ENCODE assay signal across 8 cellular contexts in the genomic region with DNA sequence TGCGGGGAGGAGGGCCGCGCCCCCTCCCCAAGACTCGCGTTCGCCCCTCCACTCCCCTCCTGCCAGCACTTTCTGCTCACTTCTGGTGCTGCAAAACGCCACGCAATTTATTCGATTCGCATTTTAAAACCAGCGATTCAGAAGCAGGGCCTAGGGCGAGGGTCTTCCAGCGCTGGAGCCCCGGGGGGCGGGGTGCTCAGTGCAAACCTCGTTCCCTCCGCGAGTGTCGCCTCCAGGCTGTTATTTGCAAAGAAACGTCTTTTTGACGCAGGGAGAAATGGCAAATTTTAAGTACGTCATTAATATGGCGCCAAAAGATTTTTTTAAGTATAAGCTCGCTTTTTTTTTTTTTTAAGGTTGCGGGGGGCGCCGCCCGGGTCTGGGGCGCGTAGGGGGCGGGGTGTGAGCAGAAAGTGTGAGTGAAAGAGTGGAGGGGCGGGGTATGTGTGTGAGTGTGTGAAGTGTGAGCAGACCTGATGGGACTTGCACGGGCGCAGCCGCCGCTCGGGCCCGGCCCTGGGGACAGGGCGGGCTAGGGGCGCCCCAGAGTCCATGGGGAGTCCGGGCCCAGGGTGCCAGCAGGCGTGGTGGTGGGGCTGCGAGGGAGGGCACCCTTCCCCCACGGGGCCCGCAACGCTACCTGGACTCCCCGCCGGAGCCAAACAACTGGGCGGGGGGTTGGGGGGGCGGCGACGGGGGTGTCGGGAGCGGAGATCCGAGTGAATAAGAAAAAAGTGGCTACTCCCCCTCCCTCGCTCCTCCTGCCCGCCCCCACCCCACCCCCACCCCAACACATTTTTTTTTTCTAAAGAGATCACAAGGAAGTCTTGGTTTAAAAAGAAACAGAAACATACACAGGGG. TPM values are rescaled to one million over a fixed set of nuclear protein-coding genes. Genes with fewer than 3 reads are reported as not detected.
DNase-seq lines count a peak whose midpoint lies in the region; ATAC-seq and TF ChIP-seq lines count a peak whose summit lies in the region.

A gene (plus strand): TSS at position 845 of the 861 bp plus-strand sequence. CDS start 10,188 bp downstream, outside the sequence.

- TF ChIP-seq EP300 in Ishikawa (IDR thresholded peaks at IDR 0.05; ENCODE audit: borderline replicate concordance), result no peak; the same call in 1 of the 2 replicates
- no peak for TF ChIP-seq EP300 in transverse colon (IDR thresholded peaks at IDR 0.05; ENCODE audit: low read depth)

- H3K9me3 Mint-ChIP-seq in CD4-positive, CD25-positive, alpha-beta regulatory T cell, result peaks cover 0 to 2% (median 0%) of the 10 kb centered on the region in 7 donors

- H3K27me3 Mint-ChIP-seq in CD4-positive, CD25-positive, alpha-beta regulatory T cell, result peaks cover 16% of the 10 kb centered on the region

- H3K4me1 Mint-ChIP-seq in CD4-positive, CD25-positive, alpha-beta regulatory T cell, result peaks cover 17 to 38% (median 32%) of the 10 kb centered on the region in 4 donors

- intact Hi-C loops in cardiac septum (cut with DNase I), result loop anchor here (1.0 to 2.0 kb wide), 2 partner anchors 18 to 154 kb away; a partner anchor contains a TSS
- intact Hi-C loops in posterior cingulate gyrus (cut with DNase I), result loop anchor here (1.0 to 5.0 kb wide), 3 partner anchors 52 to 154 kb away; a partner anchor contains a TSS
- intact Hi-C loops in transverse colon (cut with DNase I; ENCODE audit: low total_unique reads), result loop anchor here (5.0 kb wide), 3 partner anchors 52 to 153 kb away; a partner anchor contains a TSS

- peak; percentile 80 to 91 (median 86) for DNase-seq in CD4-positive, CD25-positive, alpha-beta regulatory T cell
- peak; percentile 72 to 83 (median 77) for DNase-seq in T-helper 1 cell
- peak; percentile 87 for DNase-seq in adipocyte (ENCODE audit: low read depth)
- peak; percentile 80 for DNase-seq in cardiac septum (ENCODE audit: low spot score)
- DNase-seq in posterior cingulate gyrus, result peak; percentile 35 to 95 (median 62)
- DNase-seq in transverse colon, result peak; percentile 80

- 0 to 1% methylated on average over 9 to 52 of the region's 57 CpGs for WGBS in transverse colon (ENCODE audit: low coverage in 1 of 2), 2 donors

- H3K27ac Mint-ChIP-seq in CD4-positive, CD25-positive, alpha-beta regulatory T cell, result peak within 1 kb of the TSS; percentile 100

- peaks cover 3% of the 10 kb centered on the region for H3K36me3 ChIP-seq in CD4-positive, CD25-positive, alpha-beta regulatory T cell (ENCODE audit: control insufficient read depth, insufficient read depth, low read length)
- no peaks in the 10 kb centered on the region for H3K36me3 ChIP-seq in adipocyte (ENCODE audit: control insufficient read depth, insufficient read depth, low read length, severe bottlenecking)
- no peaks in the 10 kb centered on the region for H3K36me3 ChIP-seq in transverse colon

- H3K4me1 ChIP-seq in CD4-positive, CD25-positive, alpha-beta regulatory T cell (ENCODE audit: control insufficient read depth, insufficient read depth, low read length, poor library complexity, severe bottlenecking), result peaks cover 35% of the 10 kb centered on the region
- H3K4me1 ChIP-seq in adipocyte (ENCODE audit: control insufficient read depth, insufficient read depth, low read length) (peaks cover 34% of the 10 kb centered on the region), transverse colon (peaks cover 16 to 35% (median 30%) of the 10 kb centered on the region in 4 donors)

- peak within 1 kb of the TSS; percentile 100 for H3K9ac ChIP-seq in adipocyte (ENCODE audit: low read length)

- peak within 1 kb of the TSS; percentile 99 for H3K27ac ChIP-seq in CD4-positive, CD25-positive, alpha-beta regulatory T cell (ENCODE audit: insufficient read depth, low read length, poor library complexity, severe bottlenecking)
- peak within 1 kb of the TSS; percentile 94 to 99 (median 98) for H3K27ac ChIP-seq in transverse colon

- no peak for TF ChIP-seq CTCF in transverse colon (IDR thresholded peaks at IDR 0.05)

- H3K4me3 ChIP-seq in CD4-positive, CD25-positive, alpha-beta regulatory T cell (ENCODE audit: low read depth, low read length), result peak within 1 kb of the TSS; percentile 76
- H3K4me3 ChIP-seq in adipocyte (ENCODE audit: low read length), result peak within 1 kb of the TSS; percentile 96
- peak within 1 kb of the TSS; percentile 66 to 86 (median 84) for H3K4me3 ChIP-seq in transverse colon

- peak; percentile 72 for TF ChIP-seq POLR2A in transverse colon (IDR thresholded peaks at IDR 0.05)

- no peak for TF ChIP-seq RAD21 in Ishikawa (IDR thresholded peaks at IDR 0.05; ENCODE audit: low read depth)

- no peaks in the 10 kb centered on the region for H3K27me3 ChIP-seq in CD4-positive, CD25-positive, alpha-beta regulatory T cell (ENCODE audit: control insufficient read depth, insufficient read depth, low read length)
- H3K27me3 ChIP-seq in adipocyte (replicated peaks; ENCODE audit: control insufficient read depth, insufficient read depth, low read length), result no peaks in the 10 kb centered on the region
- no peaks in the 10 kb centered on the region for H3K27me3 ChIP-seq in transverse colon

- peak; percentile 66 to 67 for ATAC-seq in CD4-positive, CD25-positive, alpha-beta regulatory T cell (ENCODE audit: low read depth in 2 of 2)
- peak; percentile 28 for ATAC-seq in GM19397 (IDR thresholded peaks at IDR 0.05; ENCODE audit: unreplicated experiment)

- no peaks in the 10 kb centered on the region for H3K9me3 ChIP-seq in CD4-positive, CD25-positive, alpha-beta regulatory T cell (ENCODE audit: control insufficient read depth in 2 of 2, low read length in 2 of 2)
- H3K9me3 ChIP-seq in adipocyte (ENCODE audit: control insufficient read depth, low read length) (no peaks in the 10 kb centered on the region), transverse colon (no peaks in the 10 kb centered on the region)

- peak within 1 kb of the TSS; percentile 94 to 100 (median 99) for H3K4me3 Mint-ChIP-seq in CD4-positive, CD25-positive, alpha-beta regulatory T cell

- no peaks in the 10 kb centered on the region for H3K36me3 Mint-ChIP-seq in CD4-positive, CD25-positive, alpha-beta regulatory T cell

- in situ Hi-C loops in transverse colon (cut with MboI; ENCODE audit: low pct_ligation_motif_present in 1 of 4, low pct_unique_long_range_greater_than_20kb in 1 of 4, low sequenced_read_pairs in 3 of 4), result loop anchor here in 3 of 4 donors (10.0 to 25.0 kb wide), 2 partner anchors 110 to 113 kb away; a partner anchor contains a TSS

TF ChIP-seq in Ishikawa, 13 proteins besides CTCF, POLR2A, EP300 and RAD21:
- TF ChIP-seq YY1 (IDR thresholded peaks at IDR 0.05; ENCODE audit: low read depth) (no peak; the same call in none of the 2 replicates), EGR1 (IDR thresholded peaks at IDR 0.05) (no peak), CEBPB (IDR thresholded peaks at IDR 0.05) (no peak), TEAD4 (IDR thresholded peaks at IDR 0.05) (no peak), ZBTB7A (IDR thresholded peaks at IDR 0.05; ENCODE audit: low read depth) (peak; percentile 89; the same call in 1 of the 2 replicates), TCF12 (IDR thresholded peaks at IDR 0.05; ENCODE audit: low read depth) (no peak), FOXM1 (IDR thresholded peaks at IDR 0.05; ENCODE audit: borderline replicate concordance, low read depth) (0 out of 2 replicates have a peak, but pooled peaks have one; percentile 21), CREB1 (IDR thresholded peaks at IDR 0.05; ENCODE audit: low read depth) (0 out of 2 replicates have a peak, but pooled peaks have one; percentile 35), NFIC (IDR thresholded peaks at IDR 0.05) (no peak), TAF1 (IDR thresholded peaks at IDR 0.05; ENCODE audit: low read depth) (0 out of 2 replicates have a peak, but pooled peaks have one; percentile 10)
- TF ChIP-seq, protein P1, sequence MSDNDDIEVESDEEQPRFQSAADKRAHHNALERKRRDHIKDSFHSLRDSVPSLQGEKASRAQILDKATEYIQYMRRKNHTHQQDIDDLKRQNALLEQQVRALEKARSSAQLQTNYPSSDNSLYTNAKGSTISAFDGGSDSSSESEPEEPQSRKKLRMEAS (IDR thresholded peaks at IDR 0.05), result no peak
- TF ChIP-seq, protein P2, sequence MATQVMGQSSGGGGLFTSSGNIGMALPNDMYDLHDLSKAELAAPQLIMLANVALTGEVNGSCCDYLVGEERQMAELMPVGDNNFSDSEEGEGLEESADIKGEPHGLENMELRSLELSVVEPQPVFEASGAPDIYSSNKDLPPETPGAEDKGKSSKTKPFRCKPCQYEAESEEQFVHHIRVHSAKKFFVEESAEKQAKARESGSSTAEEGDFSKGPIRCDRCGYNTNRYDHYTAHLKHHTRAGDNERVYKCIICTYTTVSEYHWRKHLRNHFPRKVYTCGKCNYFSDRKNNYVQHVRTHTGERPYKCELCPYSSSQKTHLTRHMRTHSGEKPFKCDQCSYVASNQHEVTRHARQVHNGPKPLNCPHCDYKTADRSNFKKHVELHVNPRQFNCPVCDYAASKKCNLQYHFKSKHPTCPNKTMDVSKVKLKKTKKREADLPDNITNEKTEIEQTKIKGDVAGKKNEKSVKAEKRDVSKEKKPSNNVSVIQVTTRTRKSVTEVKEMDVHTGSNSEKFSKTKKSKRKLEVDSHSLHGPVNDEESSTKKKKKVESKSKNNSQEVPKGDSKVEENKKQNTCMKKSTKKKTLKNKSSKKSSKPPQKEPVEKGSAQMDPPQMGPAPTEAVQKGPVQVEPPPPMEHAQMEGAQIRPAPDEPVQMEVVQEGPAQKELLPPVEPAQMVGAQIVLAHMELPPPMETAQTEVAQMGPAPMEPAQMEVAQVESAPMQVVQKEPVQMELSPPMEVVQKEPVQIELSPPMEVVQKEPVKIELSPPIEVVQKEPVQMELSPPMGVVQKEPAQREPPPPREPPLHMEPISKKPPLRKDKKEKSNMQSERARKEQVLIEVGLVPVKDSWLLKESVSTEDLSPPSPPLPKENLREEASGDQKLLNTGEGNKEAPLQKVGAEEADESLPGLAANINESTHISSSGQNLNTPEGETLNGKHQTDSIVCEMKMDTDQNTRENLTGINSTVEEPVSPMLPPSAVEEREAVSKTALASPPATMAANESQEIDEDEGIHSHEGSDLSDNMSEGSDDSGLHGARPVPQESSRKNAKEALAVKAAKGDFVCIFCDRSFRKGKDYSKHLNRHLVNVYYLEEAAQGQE (IDR thresholded peaks at IDR 0.05; ENCODE audit: low read depth), result no peak
- TF ChIP-seq, protein P3, sequence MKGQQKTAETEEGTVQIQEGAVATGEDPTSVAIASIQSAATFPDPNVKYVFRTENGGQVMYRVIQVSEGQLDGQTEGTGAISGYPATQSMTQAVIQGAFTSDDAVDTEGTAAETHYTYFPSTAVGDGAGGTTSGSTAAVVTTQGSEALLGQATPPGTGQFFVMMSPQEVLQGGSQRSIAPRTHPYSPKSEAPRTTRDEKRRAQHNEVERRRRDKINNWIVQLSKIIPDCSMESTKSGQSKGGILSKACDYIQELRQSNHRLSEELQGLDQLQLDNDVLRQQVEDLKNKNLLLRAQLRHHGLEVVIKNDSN (IDR thresholded peaks at IDR 0.05), result no peak

RNA-seq across cellular contexts. Expression of the gene that starts here (rescaled TPM):
- 162 TPM for total RNA-seq in CD4-positive, CD25-positive, alpha-beta regulatory T cell
- 10 to 100 TPM; 19.2 to 31.7 (median 22.7) TPM for polyA plus RNA-seq in CD4-positive, CD25-positive, alpha-beta regulatory T cell
- total RNA-seq in cardiac septum, result 25.7 TPM
- total RNA-seq in transverse colon, result 10 to 100 TPM; 36.6 to 50.1 (median 41.4) TPM

Comparison
In these comparisons a context has a peak if more than half of its experiments do, and no peak if none do; other contexts are left out.
1. Peak in every context shown above with its lines: DNase-seq, ATAC-seq, H3K4me3 ChIP-seq and H3K27ac ChIP-seq.